ENCODE assay signal across 1 cellular context in genomic region chr16:57675752-57676623, GRCh38.
TF ChIP-seq lines count a peak whose summit lies in the region.

No MANE protein-coding gene starts in this region.

TF ChIP-seq in H1, 55 proteins besides CTCF, POLR2A, EP300 and RAD21:
- TF ChIP-seq SIN3A (conservative IDR thresholded peaks at IDR 0.05 in 1 of 2, IDR thresholded peaks at IDR 0.05 in 1 of 2; ENCODE audit: low read depth in 1 of 2, low read length in 2 of 2): no peak
- no peak for TF ChIP-seq CBX8 (IDR thresholded peaks at IDR 0.05; ENCODE audit: borderline replicate concordance, low read depth, low read length)
- no peak for TF ChIP-seq GABPA (IDR thresholded peaks at IDR 0.05; ENCODE audit: borderline replicate concordance, insufficient read depth, low read length)
- peak; percentile 84; the same call in 1 of the 2 replicates for TF ChIP-seq RBBP5 (IDR thresholded peaks at IDR 0.05; ENCODE audit: borderline replicate concordance, low read depth, low read length)
- TF ChIP-seq SAP30 (IDR thresholded peaks at IDR 0.05; ENCODE audit: insufficient read depth, insufficient replicate concordance, low read length): no peak
- no peak for TF ChIP-seq JUN (IDR thresholded peaks at IDR 0.05; ENCODE audit: low read depth, low read length)
- no peak for TF ChIP-seq TCF12 (IDR thresholded peaks at IDR 0.05; ENCODE audit: low read depth, low read length)
- TF ChIP-seq, protein P1, sequence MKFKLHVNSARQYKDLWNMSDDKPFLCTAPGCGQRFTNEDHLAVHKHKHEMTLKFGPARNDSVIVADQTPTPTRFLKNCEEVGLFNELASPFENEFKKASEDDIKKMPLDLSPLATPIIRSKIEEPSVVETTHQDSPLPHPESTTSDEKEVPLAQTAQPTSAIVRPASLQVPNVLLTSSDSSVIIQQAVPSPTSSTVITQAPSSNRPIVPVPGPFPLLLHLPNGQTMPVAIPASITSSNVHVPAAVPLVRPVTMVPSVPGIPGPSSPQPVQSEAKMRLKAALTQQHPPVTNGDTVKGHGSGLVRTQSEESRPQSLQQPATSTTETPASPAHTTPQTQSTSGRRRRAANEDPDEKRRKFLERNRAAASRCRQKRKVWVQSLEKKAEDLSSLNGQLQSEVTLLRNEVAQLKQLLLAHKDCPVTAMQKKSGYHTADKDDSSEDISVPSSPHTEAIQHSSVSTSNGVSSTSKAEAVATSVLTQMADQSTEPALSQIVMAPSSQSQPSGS (IDR thresholded peaks at IDR 0.05; ENCODE audit: low read length): no peak
- peak; percentile 79; the same call in 1 of the 2 replicates for TF ChIP-seq SP1 (IDR thresholded peaks at IDR 0.05; ENCODE audit: low read depth, low read length)
- TF ChIP-seq CHD1 (IDR thresholded peaks at IDR 0.05; ENCODE audit: low read depth, low read length): no peak
- peak; percentile 34; the same call in 1 of the 2 replicates for TF ChIP-seq CEBPB (IDR thresholded peaks at IDR 0.05; ENCODE audit: low read depth, low read length)
- TF ChIP-seq BCL11A (IDR thresholded peaks at IDR 0.05; ENCODE audit: low read depth in 2 of 2, low read length in 2 of 2): no peak
- TF ChIP-seq JUND (IDR thresholded peaks at IDR 0.05; ENCODE audit: low read length): 0 out of 2 replicates have a peak, but pooled peaks have one; percentile 17
- no peak for TF ChIP-seq RNF2 (IDR thresholded peaks at IDR 0.05; ENCODE audit: borderline replicate concordance, low read depth, low read length, missing control alignments, poor library complexity, severe bottlenecking)
- TF ChIP-seq RXRA (IDR thresholded peaks at IDR 0.05; ENCODE audit: insufficient read depth, low read depth, low read length): no peak
- no peak for TF ChIP-seq SUZ12 (IDR thresholded peaks at IDR 0.05; ENCODE audit: low read length)
- no peak for TF ChIP-seq SIX5 (IDR thresholded peaks at IDR 0.05; ENCODE audit: low read depth, low read length)
- no peak for TF ChIP-seq EZH2 (IDR thresholded peaks at IDR 0.05; ENCODE audit: low read depth, low read length, severe bottlenecking)
- peak; percentile 83 for TF ChIP-seq ASH2L (IDR thresholded peaks at IDR 0.05; ENCODE audit: low read length)
- no peak for TF ChIP-seq TEAD4 (IDR thresholded peaks at IDR 0.05; ENCODE audit: low read depth, low read length)
- TF ChIP-seq CHD2 (IDR thresholded peaks at IDR 0.05; ENCODE audit: low read length): no peak
- TF ChIP-seq EGR1 (IDR thresholded peaks at IDR 0.05; ENCODE audit: borderline replicate concordance, low read depth, low read length): no peak
